Comparison of ENCODE assay signal across 8 cellular contexts in the genomic region with DNA sequence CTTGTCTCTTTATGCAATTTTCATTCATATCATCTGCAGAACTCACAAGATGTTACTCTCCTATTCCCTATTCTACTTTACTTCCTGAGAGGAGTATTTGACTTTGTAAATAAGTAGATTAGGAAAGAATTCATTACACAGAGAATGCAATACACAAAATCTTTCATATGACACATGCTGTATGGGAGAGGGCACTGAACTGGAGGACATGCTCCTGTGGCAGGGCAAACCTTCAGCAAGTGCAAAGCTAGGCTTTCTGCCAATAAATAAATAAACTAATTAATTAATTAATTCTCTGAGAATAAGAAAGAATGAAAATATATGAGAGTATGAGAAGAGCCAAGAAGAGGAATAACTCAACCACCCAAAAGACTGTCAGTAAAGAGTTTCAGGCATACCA.
"Had no signal": no experiment of that assay in that cellular context is flagged by ENCODE, and none has a peak within 500 bp of the region (broad histone marks: within the 10 kb centered on the region; RNA-seq: fewer than 3 reads in every experiment).

No MANE protein-coding gene starts in this region.

- H3K4me3 Mint-ChIP-seq: IgD-negative memory B cell had no signal

- FAIRE-seq: HTR-8/SVneo, K562 had no signal

- H3K4me2 ChIP-seq: KMS-11 had no signal

- H3K27me3 Mint-ChIP-seq: IgD-negative memory B cell had no signal

- H3K9ac ChIP-seq: KMS-11 had no signal

- H3K9me3 Mint-ChIP-seq: IgD-negative memory B cell had no signal

- H3K4me3 ChIP-seq: K562 had no signal

- H3K27ac ChIP-seq: HL-60, KMS-11 had no signal

- ATAC-seq: K562 had no signal

- DNase-seq: IMR-90, KBM-7, KG1 had no signal

- H3K27ac Mint-ChIP-seq: IgD-negative memory B cell had no signal
